8 cellular contexts compared by ENCODE assay signal in the genomic region with DNA sequence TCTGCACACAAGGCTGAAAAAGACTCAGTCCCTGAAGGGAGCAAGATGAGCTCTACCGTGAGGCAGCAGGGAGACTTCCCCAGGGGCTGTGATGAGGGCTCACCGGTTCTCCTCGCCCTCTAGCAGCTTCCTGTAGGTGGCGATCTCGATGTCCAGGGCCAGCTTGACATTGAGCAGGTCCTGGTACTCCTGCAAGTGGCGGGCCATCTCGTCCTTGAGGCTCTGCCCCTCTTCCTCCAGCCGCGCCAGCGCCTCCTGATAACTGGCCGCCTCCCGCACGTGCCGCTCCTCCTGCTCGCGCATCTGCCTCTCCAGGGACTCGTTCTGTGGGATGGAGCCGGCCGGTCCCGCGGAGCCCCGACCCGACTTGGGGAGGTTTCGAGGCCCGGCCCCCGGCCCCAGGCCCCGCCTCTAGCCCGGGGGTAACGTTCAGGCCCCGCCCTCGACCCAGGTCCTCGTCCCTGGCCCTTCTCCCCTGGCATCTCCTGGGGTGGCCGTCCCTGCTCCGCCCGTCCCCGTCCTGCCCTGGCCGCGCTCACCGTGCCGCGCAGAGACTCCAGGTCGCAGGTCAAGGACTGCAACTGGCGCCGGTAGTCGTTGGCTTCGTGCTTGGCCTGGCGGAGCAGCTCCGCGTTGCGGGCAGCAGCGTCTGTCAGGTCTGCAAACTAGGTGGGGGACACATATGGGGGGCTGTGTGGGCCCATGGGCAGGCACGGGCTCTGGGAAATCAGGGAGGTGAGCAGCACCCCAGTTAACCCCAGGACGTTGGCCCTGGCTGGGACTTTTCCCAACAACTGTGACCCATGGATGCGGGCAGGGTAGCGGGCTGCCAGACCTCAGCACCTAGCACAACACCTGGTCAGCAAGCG. TPM values are rescaled to one million over a fixed set of nuclear protein-coding genes. Genes with fewer than 3 reads are reported as not detected.
DNase-seq lines count a peak whose midpoint lies in the region; ATAC-seq, FAIRE-seq and TF ChIP-seq lines count a peak whose summit lies in the region.

No MANE protein-coding gene starts in this region.

- H3K9me3 ChIP-seq in iPS DF 6.9 (ENCODE audit: control insufficient read depth, insufficient read depth, low read length) (no peaks in the 10 kb centered on the region), smooth muscle cell (replicated peaks; ENCODE audit: low read depth) (no peaks in the 10 kb centered on the region)

- H3K4me3 ChIP-seq in iPS DF 6.9 (ENCODE audit: low read length) (peak overlapping the region; percentile 27; the same call in 1 of the 2 replicates), smooth muscle cell (peak overlapping the region; percentile 36)

- TF ChIP-seq CTCF in AG09319 (IDR thresholded peaks at IDR 0.05; ENCODE audit: low read depth, low read length) (peak; percentile 51), smooth muscle cell (IDR thresholded peaks at IDR 0.05; ENCODE audit: borderline replicate concordance, insufficient read depth, poor library complexity, severe bottlenecking) (peak; percentile 43)

- no peak overlapping the region for H3K9ac ChIP-seq in smooth muscle cell (ENCODE audit: low read depth)

- H3K27ac ChIP-seq in iPS DF 6.9 (ENCODE audit: low read length): no peak overlapping the region
- no peak overlapping the region for H3K27ac ChIP-seq in smooth muscle cell (ENCODE audit: low read depth)

- peak overlapping the region; percentile 83 for H3K4me2 ChIP-seq in smooth muscle cell

- H3K36me3 ChIP-seq in iPS DF 6.9 (ENCODE audit: control insufficient read depth, insufficient read depth, low read length) (no peaks in the 10 kb centered on the region), smooth muscle cell (ENCODE audit: low read depth) (no peaks in the 10 kb centered on the region)

- no peaks in the 10 kb centered on the region for H4K20me1 ChIP-seq in smooth muscle cell (ENCODE audit: low read depth)

- ATAC-seq in SK-N-SH treated with all-trans-retinoic acid at 6 μM for 48 hours (peak; percentile 46), HG03439 (IDR thresholded peaks at IDR 0.05; ENCODE audit: unreplicated experiment) (no peak), HG03342 (IDR thresholded peaks at IDR 0.05; ENCODE audit: unreplicated experiment) (no peak)

- no CpG with 5 or more reads among the region's 56 CpGs for WGBS in iPS DF 6.9 (ENCODE audit: insufficient coverage, insufficient read length)
- WGBS in smooth muscle cell (ENCODE audit: low lambda C conversion rate): 21% methylated on average over 47 of the region's 56 CpGs

- H3K27me3 ChIP-seq in iPS DF 6.9 (ENCODE audit: control insufficient read depth, insufficient read depth, low read length): 0 out of 2 replicates have a peak, but pooled peaks cover 3% of the 10 kb centered on the region
- H3K27me3 ChIP-seq in smooth muscle cell (ENCODE audit: low read depth): peaks cover 14% of the 10 kb centered on the region

- no peaks in the 10 kb centered on the region for H3K79me2 ChIP-seq in smooth muscle cell (ENCODE audit: low read depth)

- peak overlapping the region; percentile 54 for H2AFZ ChIP-seq in smooth muscle cell (ENCODE audit: low read depth)

- FAIRE-seq in GM19239 (lab: Jason Lieb, UNC): peak; percentile 73

- DNase-seq in AG09319 (ENCODE audit: extremely low read depth, low read depth) (no peak), GM19239 (ENCODE audit: insufficient read length, low spot score) (peak; percentile 49), astrocyte of the hippocampus (ENCODE audit: low read depth, low spot score) (peak; percentile 64), iPS DF 6.9 (ENCODE audit: low read depth, low spot score) (peak; percentile 60), smooth muscle cell (lab: John Stamatoyannopoulos, UW; ENCODE audit: unreplicated experiment) (no peak)

- H3F3A ChIP-seq in smooth muscle cell (ENCODE audit: low read depth): peaks cover 11% of the 10 kb centered on the region

- H3K4me1 ChIP-seq in iPS DF 6.9 (ENCODE audit: control insufficient read depth, insufficient read depth, low read length): 0 out of 2 replicates have a peak, but pooled peaks cover 2% of the 10 kb centered on the region
- H3K4me1 ChIP-seq in smooth muscle cell (ENCODE audit: low read depth): no peaks in the 10 kb centered on the region

TF ChIP-seq in SK-N-SH treated with all-trans-retinoic acid at 6 μM for 48 hours, 23 proteins besides CTCF, POLR2A, EP300 and RAD21:
- no peak for TF ChIP-seq ZC3H10 (CRISPR knock-in tag; IDR thresholded peaks at IDR 0.05)
- TF ChIP-seq ZNF565 (CRISPR knock-in tag; conservative IDR thresholded peaks at IDR 0.05; ENCODE audit: low read depth): no peak
- TF ChIP-seq TCF4 (CRISPR knock-in tag; IDR thresholded peaks at IDR 0.05; ENCODE audit: borderline replicate concordance): no peak
- no peak for TF ChIP-seq TOX (CRISPR knock-in tag; IDR thresholded peaks at IDR 0.05; ENCODE audit: borderline replicate concordance)
- TF ChIP-seq ARNTL (CRISPR knock-in tag; IDR thresholded peaks at IDR 0.05; ENCODE audit: borderline replicate concordance, low read depth): no peak
- TF ChIP-seq PATZ1 (CRISPR knock-in tag; IDR thresholded peaks at IDR 0.05; ENCODE audit: borderline replicate concordance): no peak
- no peak for TF ChIP-seq TSHZ2 (CRISPR knock-in tag; IDR thresholded peaks at IDR 0.05)
- TF ChIP-seq RARB (CRISPR knock-in tag; IDR thresholded peaks at IDR 0.05): no peak
- TF ChIP-seq PPARA (CRISPR knock-in tag; IDR thresholded peaks at IDR 0.05; ENCODE audit: borderline replicate concordance): no peak
- no peak for TF ChIP-seq CSDC2 (CRISPR knock-in tag; IDR thresholded peaks at IDR 0.05)
- TF ChIP-seq GLIS3 (CRISPR knock-in tag; IDR thresholded peaks at IDR 0.05): no peak
- TF ChIP-seq POU6F1 (CRISPR knock-in tag; IDR thresholded peaks at IDR 0.05; ENCODE audit: borderline replicate concordance, low read depth): no peak
- TF ChIP-seq ESRRG (CRISPR knock-in tag; IDR thresholded peaks at IDR 0.05): no peak
- TF ChIP-seq BACH2 (CRISPR knock-in tag; IDR thresholded peaks at IDR 0.05; ENCODE audit: borderline replicate concordance): no peak
- no peak for TF ChIP-seq SNAI2 (CRISPR knock-in tag; IDR thresholded peaks at IDR 0.05)
- TF ChIP-seq ZFP30 (CRISPR knock-in tag; IDR thresholded peaks at IDR 0.05): no peak
- TF ChIP-seq ZNF8 (CRISPR knock-in tag; IDR thresholded peaks at IDR 0.05): no peak

RNA-seq across cellular contexts. Expression of gene GFAP, which starts 3.9 kb away (rescaled TPM):
- total RNA-seq in smooth muscle cell: 0.04 TPM in 1 of 2 replicates, not detected in the other
- 0.64 and 1.5 TPM in 2 replicates for polyA plus RNA-seq in smooth muscle cell

RNA-seq across cellular contexts. Expression of gene EFTUD2, which starts 12.1 kb away (rescaled TPM):
- 57.2 and 77.5 TPM in 2 replicates for total RNA-seq in smooth muscle cell
- polyA plus RNA-seq in smooth muscle cell: 76.0 and 76.5 TPM in 2 replicates

RNA-seq across cellular contexts. Expression of gene KIF18B, which starts 36.2 kb away (rescaled TPM):
- 2.4 and 2.7 TPM in 2 replicates for total RNA-seq in smooth muscle cell
- 3.4 and 3.9 TPM in 2 replicates for polyA plus RNA-seq in smooth muscle cell

RNA-seq across cellular contexts. Expression of gene C1QL1, which starts 56.7 kb away (rescaled TPM):
- not detected in 2 replicates for total RNA-seq in smooth muscle cell
- polyA plus RNA-seq in smooth muscle cell: 5.5 and 5.6 TPM in 2 replicates

Comparison
In these comparisons a context has a peak if more than half of its experiments do, and no peak if none do; other contexts are left out.
1. DNase-seq: peak in GM19239 (single experiment), astrocyte of the hippocampus (single experiment) and iPS DF 6.9 (single experiment); none in AG09319 (single experiment) and smooth muscle cell (single experiment).